8 cellular contexts compared by ENCODE assay signal in genomic region chr1:225777583-225778411, GRCh38. TPM values are rescaled to one million over a fixed set of nuclear protein-coding genes. Genes with fewer than 3 reads are reported as not detected.
DNase-seq lines count a peak whose midpoint lies in the region; ATAC-seq and TF ChIP-seq lines count a peak whose summit lies in the region.

SRP9 (plus strand) TSS chr1:225777826; CDS start chr1:225777941, 115 bp downstream.

- peak; percentile 99 for ATAC-seq in HG02588 (IDR thresholded peaks at IDR 0.05; ENCODE audit: unreplicated experiment)
- peak; percentile 99 for ATAC-seq in activated naive CD4-positive, alpha-beta T cell treated with anti-CD3 and anti-CD28 coated beads, Interleukin-2, amount 50 U/mL, for 72 hours
- ATAC-seq in omental fat pad (ENCODE audit: low FRiP score), result peak; percentile 100
- ATAC-seq in thoracic aorta (ENCODE audit: insufficient number of reproducible peaks, low FRiP score, low read depth), result peak; percentile 97

- TF ChIP-seq CTCF in GM10266 (IDR thresholded peaks at IDR 0.05; ENCODE audit: control insufficient read depth, insufficient read depth, low read depth, missing control alignments) (peak; percentile 88), SK-N-SH (IDR thresholded peaks at IDR 0.05) (peak; percentile 90), omental fat pad (IDR thresholded peaks at IDR 0.05) (peak in 1 of 3 donors; percentile 90), thoracic aorta (IDR thresholded peaks at IDR 0.05) (peak; percentile 81)

- H3K9ac ChIP-seq in SK-N-SH, result peak within 1 kb of the TSS; percentile 98

- no peak for TF ChIP-seq EP300 in SK-N-SH (IDR thresholded peaks at IDR 0.05; ENCODE audit: borderline replicate concordance in 1 of 2, low read depth in 1 of 2, low read length in 1 of 2)

- H2AFZ ChIP-seq in SK-N-SH (ENCODE audit: low read depth), result peak within 1 kb of the TSS; percentile 98

- under 1% methylated on average over 18 of the region's 48 CpGs for WGBS in SK-N-SH (ENCODE audit: low lambda C conversion rate)

- DNase-seq in GM10266 (ENCODE audit: extremely low spot score) (peak; percentile 94), NCI-H1048 (lab: John Stamatoyannopoulos, UW) (peak; percentile 100), SK-N-SH (peak; percentile 95), glomerular visceral epithelial cell (ENCODE audit: extremely low spot score) (peak; percentile 99), omental fat pad (ENCODE audit: low spot score) (peak; percentile 85), thoracic aorta (ENCODE audit: low spot score) (peak; percentile 95)
- peak; percentile 98 to 99 for DNase-seq in activated naive CD4-positive, alpha-beta T cell treated with anti-CD3 and anti-CD28 coated beads, Interleukin-2, amount 50 U/mL, for 72 hours (ENCODE audit: low spot score in 2 of 2)

- H3K27me3 ChIP-seq in SK-N-SH (ENCODE audit: insufficient read depth) (no peaks in the 10 kb centered on the region), thoracic aorta (replicated peaks; ENCODE audit: insufficient read depth) (no peaks in the 10 kb centered on the region)

- peak; percentile 66 for TF ChIP-seq RAD21 in SK-N-SH (IDR thresholded peaks at IDR 0.05; ENCODE audit: low read length)

- POLR2A ChIA-PET in SK-N-SH (lab: Yijun Ruan, JAX), result interaction anchor here (0.5 to 1.9 kb wide), 23 partner anchors 9 to 317 kb away, joined by 3 to 14 read pairs (median 3); partner anchors contain the start of genes ENAH, EPHX1, H3-3A and PYCR2

- H3K4me2 ChIP-seq in SK-N-SH, result peak within 1 kb of the TSS; percentile 91

- H3K27ac ChIP-seq in SK-N-SH (ENCODE audit: low read depth in 2 of 2, low read length in 1 of 2), result peak within 1 kb of the TSS; percentile 95 to 96
- H3K27ac ChIP-seq in thoracic aorta, result peak within 1 kb of the TSS; percentile 92 to 98

- H3K36me3 Mint-ChIP-seq in activated naive CD4-positive, alpha-beta T cell treated with anti-CD3 and anti-CD28 coated beads, Interleukin-2, amount 50 U/mL, for 72 hours, result peaks cover 5 to 20% of the 10 kb centered on the region in 2 donors

- peaks cover 37% of the 10 kb centered on the region for H4K20me1 ChIP-seq in SK-N-SH (ENCODE audit: insufficient read depth)

- CTCF ChIA-PET in SK-N-SH (lab: Yijun Ruan, JAX), result interaction anchor here (0.7 to 18.9 kb wide), 48 partner anchors 9 to 321 kb away, joined by 3 to 473 read pairs (median 4); partner anchors contain the start of genes ENAH, EPHX1, PYCR2 and TMEM63A

- peaks cover 25% of the 10 kb centered on the region for H3F3A ChIP-seq in SK-N-SH (replicated peaks; ENCODE audit: insufficient read depth)

- no peak within 1 kb of the TSS for H3K27ac Mint-ChIP-seq in activated naive CD4-positive, alpha-beta T cell treated with anti-CD3 and anti-CD28 coated beads, Interleukin-2, amount 50 U/mL, for 72 hours

- H3K4me1 ChIP-seq in SK-N-SH (ENCODE audit: control insufficient read depth in 1 of 2, insufficient read depth in 2 of 2, low read depth in 1 of 2, low read length in 1 of 2) (peaks cover 14 to 21% of the 10 kb centered on the region in 2 experiments), thoracic aorta (ENCODE audit: control insufficient read depth in 1 of 2, low read depth in 2 of 2) (peaks cover 29 to 52% of the 10 kb centered on the region in 2 donors)

- no peaks in the 10 kb centered on the region for H3K9me3 ChIP-seq in SK-N-SH
- no peaks in the 10 kb centered on the region for H3K9me3 ChIP-seq in thoracic aorta

- no peaks in the 10 kb centered on the region for H3K9me3 Mint-ChIP-seq in activated naive CD4-positive, alpha-beta T cell treated with anti-CD3 and anti-CD28 coated beads, Interleukin-2, amount 50 U/mL, for 72 hours

- H3K79me2 ChIP-seq in SK-N-SH (ENCODE audit: insufficient read depth), result peaks cover 51% of the 10 kb centered on the region

- H3K4me3 ChIP-seq in SK-N-SH (ENCODE audit: low read depth in 2 of 2, low read length in 1 of 2) (peak within 1 kb of the TSS; percentile 81 to 88), thoracic aorta (peak within 1 kb of the TSS; percentile 92)

- H3K36me3 ChIP-seq in SK-N-SH (replicated peaks in 1 of 2; ENCODE audit: control insufficient read depth in 1 of 2, insufficient read depth in 2 of 2, low read length in 1 of 2) (peaks cover 2 to 19% of the 10 kb centered on the region in 2 experiments), thoracic aorta (no peaks in the 10 kb centered on the region)

- H3K9me2 ChIP-seq in SK-N-SH, result no peaks in the 10 kb centered on the region

TF ChIP-seq in SK-N-SH, 30 proteins besides CTCF, POLR2A, EP300 and RAD21 (continues in another document):
- TF ChIP-seq ZBTB33 (IDR thresholded peaks at IDR 0.05; ENCODE audit: borderline replicate concordance, low read depth) (0 out of 2 replicates have a peak, but pooled peaks have one; percentile 4), TCF12 (IDR thresholded peaks at IDR 0.05) (peak; percentile 14; the same call in 1 of the 2 replicates), TAF1 (IDR thresholded peaks at IDR 0.05; ENCODE audit: borderline replicate concordance, low read depth, low read length) (peak; percentile 74), YY1 (IDR thresholded peaks at IDR 0.05; ENCODE audit: low read depth) (peak; percentile 96), SIN3A (IDR thresholded peaks at IDR 0.05; ENCODE audit: borderline replicate concordance, low read depth, low read length) (peak; percentile 91; the same call in 1 of the 2 replicates), ELF1 (IDR thresholded peaks at IDR 0.05) (no peak), GABPA (IDR thresholded peaks at IDR 0.05; ENCODE audit: low read depth) (peak; percentile 43; the same call in 1 of the 2 replicates), EZH2phosphoT487 (IDR thresholded peaks at IDR 0.05; ENCODE audit: borderline replicate concordance, low read depth) (no peak), JUND (IDR thresholded peaks at IDR 0.05) (no peak), MAX (IDR thresholded peaks at IDR 0.05; ENCODE audit: low read depth) (peak; percentile 90), RFX5 (IDR thresholded peaks at IDR 0.05; ENCODE audit: low read length) (peak; percentile 55), NFIC (IDR thresholded peaks at IDR 0.05; ENCODE audit: borderline replicate concordance) (no peak), CHD2 (IDR thresholded peaks at IDR 0.05; ENCODE audit: low read length, partially characterized antibody) (peak; percentile 85), PBX3 (IDR thresholded peaks at IDR 0.05) (0 out of 2 replicates have a peak, but pooled peaks have one; percentile 14), POLR2AphosphoS5 (IDR thresholded peaks at IDR 0.05; ENCODE audit: low read depth, low read length) (peak; percentile 56)

RNA-seq across cellular contexts. Expression of gene SRP9, which starts in this region (rescaled TPM):
- polyA plus RNA-seq in SK-N-SH (2012; rRNA removed), result 156 and 292 TPM in 2 replicates
- 324 and 359 TPM in 2 replicates for polyA plus RNA-seq in SK-N-SH (2012; cell fraction: cytosol; rRNA removed)
- polyA plus RNA-seq in SK-N-SH (2012; cell fraction: nucleus; rRNA removed), result 60.3 and 116 TPM in 2 replicates
- 100 to 1,000 TPM; 245 to 281 TPM for total RNA-seq in activated naive CD4-positive, alpha-beta T cell treated with anti-CD3 and anti-CD28 coated beads, Interleukin-2, amount 50 U/mL, for 72 hours
- 100 to 1,000 TPM; 111 to 172 (median 141) TPM for total RNA-seq in omental fat pad
- 100 to 1,000 TPM; 130 to 131 TPM for total RNA-seq in thoracic aorta

Comparison
In these comparisons a context has a peak if more than half of its experiments do, and no peak if none do; other contexts are left out.
1. Peak in every context shown above with its lines: DNase-seq, ATAC-seq, H3K4me3 ChIP-seq and H3K27ac ChIP-seq.